ENCODE assay signal across 7 cellular contexts in the genomic region with DNA sequence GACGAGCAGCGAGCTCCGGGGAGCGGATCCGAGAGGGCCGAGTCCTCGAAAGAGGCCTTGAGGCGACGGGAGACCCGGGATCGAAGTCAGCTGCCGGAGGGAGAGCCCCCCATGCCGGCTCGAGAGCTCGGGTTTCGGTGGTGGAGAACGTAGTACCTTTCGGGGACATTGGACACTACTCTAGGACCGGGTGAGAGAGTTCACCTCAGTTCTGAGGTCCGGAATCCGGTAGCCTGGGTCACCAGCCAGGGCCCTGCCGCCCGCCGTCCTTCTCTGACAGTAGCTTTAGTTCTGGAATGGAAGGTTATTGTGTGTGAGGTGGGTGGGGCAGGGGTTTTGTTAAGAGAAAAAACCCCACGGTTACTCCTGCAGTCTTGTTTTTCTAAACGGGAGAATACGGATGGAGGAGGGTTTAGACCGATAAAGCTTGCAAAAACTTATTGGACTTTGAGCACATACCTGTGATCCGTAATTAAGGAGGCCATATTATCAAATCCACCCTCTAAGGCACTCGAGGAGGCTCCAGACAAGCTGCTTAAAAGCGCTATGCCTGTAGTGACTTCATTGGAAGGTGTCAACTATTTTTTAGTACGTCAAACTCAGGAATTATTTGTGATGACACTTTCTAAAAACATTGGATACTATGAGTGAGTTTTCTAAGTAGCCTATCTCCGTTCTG. TPM values are rescaled to one million over a fixed set of nuclear protein-coding genes. Genes with fewer than 3 reads are reported as not detected.
DNase-seq lines count a peak whose midpoint lies in the region; ATAC-seq and TF ChIP-seq lines count a peak whose summit lies in the region.

No MANE protein-coding gene starts in this region.

- H3K4me3 ChIP-seq in GM12865 (ENCODE audit: low read depth, low read length) (peak overlapping the region; percentile 98), LNCaP clone FGC (ENCODE audit: low read depth, low read length) (peak overlapping the region; percentile 83), hepatocyte (peak overlapping the region; percentile 57), skin epidermis (peak overlapping the region; percentile 76 to 99 (median 96))

- ATAC-seq in GM21737 (IDR thresholded peaks at IDR 0.05; ENCODE audit: unreplicated experiment), result peak; percentile 6
- peak; percentile 2 for ATAC-seq in activated naive CD8-positive, alpha-beta T cell treated with anti-CD3 and anti-CD28 coated beads, Interleukin-2, amount 10 ng/mL, durations not matched to agents 7 days and 5 days (ENCODE audit: low read depth)

- no peak for DNase-seq in GM12865 (ENCODE audit: low read depth)
- no peak for DNase-seq in LNCaP clone FGC (ENCODE audit: low read depth)
- DNase-seq in activated naive CD8-positive, alpha-beta T cell treated with anti-CD3 and anti-CD28 coated beads, Interleukin-2, amount 10 ng/mL, durations not matched to agents 7 days and 5 days, result no peak
- peak; percentile 52 for DNase-seq in hepatocyte (ENCODE audit: low spot score)
- no peak for DNase-seq in NCI-H446 (lab: John Stamatoyannopoulos, UW)

- H3K36me3 ChIP-seq in hepatocyte (replicated peaks; ENCODE audit: insufficient read depth, low read depth), result no peaks in the 10 kb centered on the region

- peaks cover 17% of the 10 kb centered on the region for H3K4me1 ChIP-seq in hepatocyte (ENCODE audit: insufficient read depth)

- H3K9me2 ChIP-seq in hepatocyte (replicated peaks; ENCODE audit: insufficient read depth), result no peaks in the 10 kb centered on the region

- peaks cover 52% of the 10 kb centered on the region for H3K79me2 ChIP-seq in hepatocyte

- TF ChIP-seq CTCF in GM12865 (IDR thresholded peaks at IDR 0.05; ENCODE audit: insufficient read depth, low read depth, low read length, missing control alignments) (no peak), LNCaP clone FGC (IDR thresholded peaks at IDR 0.05; ENCODE audit: control insufficient read depth, extremely low read depth, insufficient read depth) (no peak), hepatocyte (IDR thresholded peaks at IDR 0.05; ENCODE audit: poor library complexity) (no peak)

- peak overlapping the region; percentile 97 for H3K27ac Mint-ChIP-seq in activated naive CD8-positive, alpha-beta T cell treated with anti-CD3 and anti-CD28 coated beads, Interleukin-2, amount 10 ng/mL, durations not matched to agents 7 days and 5 days

- no peaks in the 10 kb centered on the region for H3K9me3 ChIP-seq in hepatocyte (ENCODE audit: low read depth)

- H3K9me3 Mint-ChIP-seq in activated naive CD8-positive, alpha-beta T cell treated with anti-CD3 and anti-CD28 coated beads, Interleukin-2, amount 10 ng/mL, durations not matched to agents 7 days and 5 days, result no peaks in the 10 kb centered on the region

- peak overlapping the region; percentile 91 for H3K4me3 Mint-ChIP-seq in activated naive CD8-positive, alpha-beta T cell treated with anti-CD3 and anti-CD28 coated beads, Interleukin-2, amount 10 ng/mL, durations not matched to agents 7 days and 5 days

- H3K4me1 Mint-ChIP-seq in activated naive CD8-positive, alpha-beta T cell treated with anti-CD3 and anti-CD28 coated beads, Interleukin-2, amount 10 ng/mL, durations not matched to agents 7 days and 5 days, result peaks cover 21% of the 10 kb centered on the region

- peaks cover 29% of the 10 kb centered on the region for H4K20me1 ChIP-seq in hepatocyte (ENCODE audit: insufficient read depth, poor library complexity, severe bottlenecking)

- peak overlapping the region; percentile 78 for H3K4me2 ChIP-seq in hepatocyte

- H3K27me3 Mint-ChIP-seq in activated naive CD8-positive, alpha-beta T cell treated with anti-CD3 and anti-CD28 coated beads, Interleukin-2, amount 10 ng/mL, durations not matched to agents 7 days and 5 days, result no peaks in the 10 kb centered on the region

- under 1% methylated on average over 33 of the region's 33 CpGs for WGBS in hepatocyte (ENCODE audit: low lambda C conversion rate, missing lambda C conversion rate)

- H3K27ac ChIP-seq in hepatocyte (peak overlapping the region; percentile 98), skin epidermis (peak overlapping the region; percentile 86 to 99 (median 96))

- no peaks in the 10 kb centered on the region for H3K27me3 ChIP-seq in hepatocyte

- peaks cover under 1% of the 10 kb centered on the region for H3K36me3 Mint-ChIP-seq in activated naive CD8-positive, alpha-beta T cell treated with anti-CD3 and anti-CD28 coated beads, Interleukin-2, amount 10 ng/mL, durations not matched to agents 7 days and 5 days

- peak overlapping the region; percentile 79 for H2AFZ ChIP-seq in hepatocyte

- POLR2A ChIA-PET in activated naive CD8-positive, alpha-beta T cell treated with anti-CD3 and anti-CD28 coated beads, Interleukin-2, amount 10 ng/mL, durations not matched to agents 7 days and 5 days (lab: Charles Lee), result interaction anchor here (1.0 to 2.8 kb wide), 5 partner anchors 9 to 129 kb away, joined by 3 to 26 read pairs (median 3); partner anchors contain the start of gene ACTR6

RNA-seq across cellular contexts. Expression of gene SCYL2, which starts 0.8 kb away (rescaled TPM):
- 10 to 100 TPM; 37.2 to 37.8 TPM for total RNA-seq in activated naive CD8-positive, alpha-beta T cell treated with anti-CD3 and anti-CD28 coated beads, Interleukin-2, amount 10 ng/mL, durations not matched to agents 7 days and 5 days
- total RNA-seq in hepatocyte, result 55.0 and 74.5 TPM in 2 replicates
- polyA plus RNA-seq in hepatocyte, result 17.2 and 18.0 TPM in 2 replicates

RNA-seq across cellular contexts. Expression of gene DEPDC4, which starts 0.9 kb away (rescaled TPM):
- 1 to 10 TPM; 2.0 to 2.3 TPM for total RNA-seq in activated naive CD8-positive, alpha-beta T cell treated with anti-CD3 and anti-CD28 coated beads, Interleukin-2, amount 10 ng/mL, durations not matched to agents 7 days and 5 days
- 1.3 and 4.8 TPM in 2 replicates for total RNA-seq in hepatocyte
- 0.69 and 3.3 TPM in 2 replicates for polyA plus RNA-seq in hepatocyte
